In genomic region chr20:40536866-40537265, GRCh38 we compare ENCODE assay signal across 22 cellular contexts.
"Had no signal": no experiment of that assay in that cellular context is flagged by ENCODE, and none has a peak within 500 bp of the region (broad histone marks: within the 10 kb centered on the region; RNA-seq: fewer than 3 reads in every experiment).

No MANE protein-coding gene starts in this region.

- H3K27ac ChIP-seq: colonic mucosa, lower lobe of right lung, neutrophil, pancreas had no signal

- H3K27me3 ChIP-seq: colonic mucosa, pancreas had no signal

- H3K9me3 ChIP-seq: colonic mucosa, neutrophil, pancreas had no signal

- DNase-seq: activated CD4-positive, alpha-beta T cell treated with anti-CD3 and anti-CD28 coated beads, Interleukin-2, amount 10 ng/mL, durations not matched to agents 24 days and 14 days; activated CD8-positive, alpha-beta T cell treated with anti-CD3 and anti-CD28 coated beads for 36 hours; activated naive CD4-positive, alpha-beta T cell treated with anti-CD3 and anti-CD28 coated beads for 36 hours; activated naive CD8-positive, alpha-beta T cell treated with anti-CD3 and anti-CD28 coated beads, Interleukin-2, amount 50 U/mL, for 24 hours; activated T-cell treated with anti-CD3 and anti-CD28 coated beads, Interleukin-2, amount 50 U/mL, for 1 hour; anterior cingulate cortex; colonic mucosa; endodermal cell; erythroblast; foreskin fibroblast; hippocampal formation; islet precursor cell; left colon; lower lobe of right lung; pancreas; stimulated activated CD4-positive, alpha-beta T cell treated with anti-CD3 and anti-CD28 coated beads, Interleukin-4, amount 100 ng/mL, for 4 hours; T1000 had no signal

- H3K36me3 ChIP-seq: colonic mucosa, lower lobe of right lung, neutrophil, pancreas had no signal

- H3K4me3 ChIP-seq: colonic mucosa, lower lobe of right lung, pancreas had no signal

- ATAC-seq: activated CD8-positive, alpha-beta T cell treated with anti-CD3 and anti-CD28 coated beads for 36 hours; activated naive CD8-positive, alpha-beta T cell treated with anti-CD3 and anti-CD28 coated beads, Interleukin-2, amount 50 U/mL, for 24 hours; activated T-helper 17 cell treated with anti-CD3 and anti-CD28 coated beads, Interleukin-2, amount 50 U/mL, for 72 hours; left colon; lower lobe of right lung; natural killer cell treated with Interleukin-12 subunit alpha and Interleukin-12 subunit beta and Interleukin-15 and Interleukin-18, amount 100 ng/mL, for 72 hours; pancreas; sciatic nerve; stimulated activated memory B cell treated with anti-CD40 and anti-IgM and Interleukin-4, amounts not matched to agents 10 μg/mL and 1 μg/mL and 100 μg/mL, for 72 hours had no signal

- H3K4me1 ChIP-seq: colonic mucosa, lower lobe of right lung, pancreas had no signal
